In the genomic region with DNA sequence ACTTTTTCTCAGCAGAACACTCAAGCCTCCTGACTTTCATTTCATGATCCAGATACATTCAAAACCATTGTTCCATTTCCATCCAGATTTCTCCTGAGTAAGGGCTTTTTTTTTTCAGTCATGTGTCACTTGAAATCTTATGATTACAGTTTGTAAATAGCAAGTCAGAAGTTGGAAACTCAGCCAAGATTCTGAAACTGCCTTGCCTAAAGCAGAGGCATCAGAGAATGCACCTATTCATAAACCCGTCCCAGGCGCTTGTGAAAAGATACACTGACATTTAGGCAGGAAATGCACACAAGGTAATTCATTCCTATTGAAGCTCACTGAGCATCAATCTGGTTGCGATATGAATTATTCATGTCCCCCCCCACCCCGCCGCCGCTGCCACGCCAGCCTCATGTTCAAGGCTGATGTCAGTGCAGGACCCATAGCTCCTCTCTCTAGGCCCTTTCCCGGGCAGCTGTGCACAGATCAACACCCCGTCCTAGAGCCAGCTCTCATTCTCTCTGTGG, we compare ENCODE assay signal across 8 cellular contexts.
DNase-seq lines count a peak whose midpoint lies in the region; ATAC-seq and TF ChIP-seq lines count a peak whose summit lies in the region.

No MANE protein-coding gene starts in this region.

- intact Hi-C loops in dendritic cell treated with granulocyte-macrophage colony-stimulating factor and Interleukin-4, amounts not matched to agents 40 ng/mL and 50 ng/mL, for 4 days (cut with micrococcal nuclease): no loop called here

- no peaks in the 10 kb centered on the region for H3K27me3 Mint-ChIP-seq in dendritic cell treated with granulocyte-macrophage colony-stimulating factor and Interleukin-4, amounts not matched to agents 40 ng/mL and 50 ng/mL, for 4 days

- no peaks in the 10 kb centered on the region for H3K27me3 ChIP-seq in GM06990 (replicated peaks; ENCODE audit: control insufficient read depth, insufficient read depth, low read length)

- ATAC-seq in GM19328 (IDR thresholded peaks at IDR 0.05; ENCODE audit: unreplicated experiment): no peak

- no peaks in the 10 kb centered on the region for H3K9me3 Mint-ChIP-seq in dendritic cell treated with granulocyte-macrophage colony-stimulating factor and Interleukin-4, amounts not matched to agents 40 ng/mL and 50 ng/mL, for 4 days

- H3K27ac Mint-ChIP-seq in dendritic cell treated with granulocyte-macrophage colony-stimulating factor and Interleukin-4, amounts not matched to agents 40 ng/mL and 50 ng/mL, for 4 days: peak overlapping the region; percentile 95

- peaks cover 83% of the 10 kb centered on the region for H3K4me1 Mint-ChIP-seq in dendritic cell treated with granulocyte-macrophage colony-stimulating factor and Interleukin-4, amounts not matched to agents 40 ng/mL and 50 ng/mL, for 4 days (ENCODE audit: low read depth)

- no peak for TF ChIP-seq CTCF in GM06990 (IDR thresholded peaks at IDR 0.05; ENCODE audit: insufficient read depth, low read length, poor library complexity, severe bottlenecking)

- H3K4me3 Mint-ChIP-seq in dendritic cell treated with granulocyte-macrophage colony-stimulating factor and Interleukin-4, amounts not matched to agents 40 ng/mL and 50 ng/mL, for 4 days: peak overlapping the region; percentile 11

- H3K36me3 Mint-ChIP-seq in dendritic cell treated with granulocyte-macrophage colony-stimulating factor and Interleukin-4, amounts not matched to agents 40 ng/mL and 50 ng/mL, for 4 days (ENCODE audit: low read depth): peaks cover 22% of the 10 kb centered on the region

- no peak overlapping the region for H3K4me3 ChIP-seq in GM06990 (replicated peaks; ENCODE audit: low read depth, low read length)

- DNase-seq in GM06990 (ENCODE audit: extremely low read depth, insufficient read length) (peak; percentile 43), NCI-H748 (lab: John Stamatoyannopoulos, UW; ENCODE audit: unreplicated experiment) (no peak), cortex of kidney (lab: John Stamatoyannopoulos, UW) (no peak), inferior parietal cortex (ENCODE audit: extremely low spot score) (no peak)
- DNase-seq in activated CD8-positive, alpha-beta memory T cell treated with anti-CD3 and anti-CD28 coated beads for 24 hours: peak; percentile 82
- DNase-seq in stimulated activated CD4-positive, alpha-beta T cell treated with anti-CD3 and anti-CD28 coated beads, Interleukin-4, amount 100 ng/mL, for 1 hour: peak; percentile 74

- no peaks in the 10 kb centered on the region for H3K36me3 ChIP-seq in GM06990 (ENCODE audit: control insufficient read depth, insufficient read depth, low read length)

Comparison
In these comparisons a context has a peak if more than half of its experiments do, and no peak if none do; other contexts are left out.
1. DNase-seq: peak in GM06990 (single experiment), activated CD8-positive, alpha-beta memory T cell treated with anti-CD3 and anti-CD28 coated beads for 24 hours (single experiment) and stimulated activated CD4-positive, alpha-beta T cell treated with anti-CD3 and anti-CD28 coated beads, Interleukin-4, amount 100 ng/mL, for 1 hour (single experiment); none in NCI-H748 (single experiment), cortex of kidney (single experiment) and inferior parietal cortex (single experiment).